In the genomic region with DNA sequence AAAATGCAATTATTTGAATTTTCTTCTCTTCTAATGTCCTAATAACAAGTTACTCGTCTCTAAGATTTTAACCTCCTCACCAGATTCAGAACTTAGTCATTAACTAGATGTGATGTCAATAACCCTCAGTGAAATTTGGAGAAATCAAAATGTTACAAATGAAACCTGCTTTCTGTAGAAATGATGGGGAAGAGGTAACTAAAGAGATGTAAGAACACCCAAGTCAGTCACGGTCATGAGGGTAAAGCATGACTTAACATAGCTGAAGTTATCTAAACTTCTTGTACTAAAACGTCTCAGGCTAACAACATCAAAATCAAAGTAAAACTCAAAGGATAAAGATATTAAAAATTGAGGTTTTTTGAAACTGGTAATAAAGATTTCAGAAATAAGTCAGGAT, we compare ENCODE assay signal across 26 cellular contexts.
"Had no signal": no experiment of that assay in that cellular context is flagged by ENCODE, and none has a peak within 500 bp of the region (broad histone marks: within the 10 kb centered on the region; RNA-seq: fewer than 3 reads in every experiment).

No MANE protein-coding gene starts in this region.

- H3K4me2 ChIP-seq: smooth muscle cell had no signal

- H3K36me3 ChIP-seq: prostate gland had no signal

- H3K27ac ChIP-seq: epithelial cell of prostate, gastrocnemius medialis, lower lobe of right lung, prostate gland, right atrium auricular region, stomach, thyroid gland, vagina had no signal

- H3K4me3 ChIP-seq: gastrocnemius medialis, lower lobe of right lung, prostate gland, right atrium auricular region, smooth muscle cell, stomach, thyroid gland, vagina had no signal

- ATAC-seq: esophagus mucosa; gastrocnemius medialis; left ventricle myocardium superior; lower lobe of right lung; naive thymus-derived CD8-positive, alpha-beta T cell; sciatic nerve had no signal

- DNase-seq: effector CD8-positive, alpha-beta T cell; endodermal cell; foreskin fibroblast; gastrocnemius medialis; head of caudate nucleus; left ventricle myocardium superior; lower lobe of right lung; naive thymus-derived CD8-positive, alpha-beta T cell; nephron progenitor cell; nucleus accumbens; stimulated activated CD4-positive, alpha-beta T cell treated with anti-CD3 and anti-CD28 coated beads, Interleukin-12 subunit alpha, Interleukin-12 subunit beta, amount 100 ng/mL, for 4 hours; stimulated activated CD4-positive, alpha-beta T cell treated with anti-CD3 and anti-CD28 coated beads, Interleukin-1b, Interleukin-23, amount 100 ng/mL, for 48 hours; stimulated activated CD4-positive, alpha-beta T cell treated with anti-CD3 and anti-CD28 coated beads, Interleukin-4, amount 100 ng/mL, for 1 hour; stimulated activated CD8-positive, alpha-beta memory T cell treated with anti-CD3 and anti-CD28 coated beads, Interleukin-4, amount 100 ng/mL, for 48 hours; stimulated activated naive CD4-positive, alpha-beta T cell treated with Interleukin-2 at 50 U/mL for 16 hours; stomach; thyroid gland; trophoblast cell had no signal

- H3K4me3 Mint-ChIP-seq: endodermal cell; naive thymus-derived CD8-positive, alpha-beta T cell; nephron progenitor cell had no signal

- H3K9me3 Mint-ChIP-seq: endodermal cell; naive thymus-derived CD8-positive, alpha-beta T cell; nephron progenitor cell had no signal

- H3K27ac Mint-ChIP-seq: endodermal cell, nephron progenitor cell had no signal

- H3K4me1 Mint-ChIP-seq: endodermal cell, nephron progenitor cell had no signal

- H3K27me3 Mint-ChIP-seq: naive thymus-derived CD8-positive, alpha-beta T cell had no signal

- H3K27me3 ChIP-seq: gastrocnemius medialis, right atrium auricular region, stomach, thyroid gland, vagina had no signal

- H3K4me1 ChIP-seq: gastrocnemius medialis, lower lobe of right lung, prostate gland, right atrium auricular region, thyroid gland, vagina had no signal

- H3K9me3 ChIP-seq: gastrocnemius medialis, lower lobe of right lung, prostate gland, right atrium auricular region, stomach, thyroid gland, vagina had no signal

- FAIRE-seq: keratinocyte had no signal
